ENCODE assay signal across 2 cellular contexts in the genomic region with DNA sequence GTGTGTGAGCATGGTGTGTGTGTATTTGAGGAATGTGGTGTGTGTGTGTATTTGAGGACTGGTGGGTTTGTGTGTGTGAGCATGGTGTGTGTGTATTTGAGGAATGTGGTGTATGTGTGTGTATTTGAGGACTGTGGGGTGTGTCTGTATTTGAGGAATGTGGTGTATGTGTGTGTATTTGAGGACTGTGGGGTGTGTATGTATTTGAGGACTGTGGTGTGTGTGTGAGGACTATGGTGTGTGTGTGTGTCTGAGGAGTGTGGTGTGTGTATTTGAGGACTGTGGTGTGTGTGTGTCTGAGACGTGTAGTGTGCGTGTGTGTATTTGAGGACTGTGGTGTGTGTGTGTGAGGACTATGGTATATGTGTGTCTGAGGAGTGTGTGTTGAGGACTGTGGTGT.
TF ChIP-seq lines count a peak whose summit lies in the region.

No MANE protein-coding gene starts in this region.

TF ChIP-seq in A549, 52 proteins besides CTCF, POLR2A, EP300 and RAD21:
- TF ChIP-seq, protein P1, sequence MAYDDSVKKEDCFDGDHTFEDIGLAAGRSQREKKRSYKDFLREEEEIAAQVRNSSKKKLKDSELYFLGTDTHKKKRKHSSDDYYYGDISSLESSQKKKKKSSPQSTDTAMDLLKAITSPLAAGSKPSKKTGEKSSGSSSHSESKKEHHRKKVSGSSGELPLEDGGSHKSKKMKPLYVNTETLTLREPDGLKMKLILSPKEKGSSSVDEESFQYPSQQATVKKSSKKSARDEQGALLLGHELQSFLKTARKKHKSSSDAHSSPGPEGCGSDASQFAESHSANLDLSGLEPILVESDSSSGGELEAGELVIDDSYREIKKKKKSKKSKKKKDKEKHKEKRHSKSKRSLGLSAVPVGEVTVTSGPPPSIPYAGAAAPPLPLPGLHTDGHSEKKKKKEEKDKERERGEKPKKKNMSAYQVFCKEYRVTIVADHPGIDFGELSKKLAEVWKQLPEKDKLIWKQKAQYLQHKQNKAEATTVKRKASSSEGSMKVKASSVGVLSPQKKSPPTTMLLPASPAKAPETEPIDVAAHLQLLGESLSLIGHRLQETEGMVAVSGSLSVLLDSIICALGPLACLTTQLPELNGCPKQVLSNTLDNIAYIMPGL (CRISPR knock-in tag; IDR thresholded peaks at IDR 0.05; ENCODE audit: borderline replicate concordance) = no peak
- TF ChIP-seq ZFP36 (IDR thresholded peaks at IDR 0.05; ENCODE audit: borderline replicate concordance, partially characterized antibody) = no peak
- no peak for TF ChIP-seq ESRRA (IDR thresholded peaks at IDR 0.05; ENCODE audit: borderline replicate concordance, low read length)
- no peak for TF ChIP-seq PHF8 (IDR thresholded peaks at IDR 0.05; ENCODE audit: borderline replicate concordance, low read depth)
- TF ChIP-seq, protein P2, sequence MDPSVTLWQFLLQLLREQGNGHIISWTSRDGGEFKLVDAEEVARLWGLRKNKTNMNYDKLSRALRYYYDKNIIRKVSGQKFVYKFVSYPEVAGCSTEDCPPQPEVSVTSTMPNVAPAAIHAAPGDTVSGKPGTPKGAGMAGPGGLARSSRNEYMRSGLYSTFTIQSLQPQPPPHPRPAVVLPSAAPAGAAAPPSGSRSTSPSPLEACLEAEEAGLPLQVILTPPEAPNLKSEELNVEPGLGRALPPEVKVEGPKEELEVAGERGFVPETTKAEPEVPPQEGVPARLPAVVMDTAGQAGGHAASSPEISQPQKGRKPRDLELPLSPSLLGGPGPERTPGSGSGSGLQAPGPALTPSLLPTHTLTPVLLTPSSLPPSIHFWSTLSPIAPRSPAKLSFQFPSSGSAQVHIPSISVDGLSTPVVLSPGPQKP (IDR thresholded peaks at IDR 0.05; ENCODE audit: low read depth, low read length) = no peak
- TF ChIP-seq, protein P3, sequence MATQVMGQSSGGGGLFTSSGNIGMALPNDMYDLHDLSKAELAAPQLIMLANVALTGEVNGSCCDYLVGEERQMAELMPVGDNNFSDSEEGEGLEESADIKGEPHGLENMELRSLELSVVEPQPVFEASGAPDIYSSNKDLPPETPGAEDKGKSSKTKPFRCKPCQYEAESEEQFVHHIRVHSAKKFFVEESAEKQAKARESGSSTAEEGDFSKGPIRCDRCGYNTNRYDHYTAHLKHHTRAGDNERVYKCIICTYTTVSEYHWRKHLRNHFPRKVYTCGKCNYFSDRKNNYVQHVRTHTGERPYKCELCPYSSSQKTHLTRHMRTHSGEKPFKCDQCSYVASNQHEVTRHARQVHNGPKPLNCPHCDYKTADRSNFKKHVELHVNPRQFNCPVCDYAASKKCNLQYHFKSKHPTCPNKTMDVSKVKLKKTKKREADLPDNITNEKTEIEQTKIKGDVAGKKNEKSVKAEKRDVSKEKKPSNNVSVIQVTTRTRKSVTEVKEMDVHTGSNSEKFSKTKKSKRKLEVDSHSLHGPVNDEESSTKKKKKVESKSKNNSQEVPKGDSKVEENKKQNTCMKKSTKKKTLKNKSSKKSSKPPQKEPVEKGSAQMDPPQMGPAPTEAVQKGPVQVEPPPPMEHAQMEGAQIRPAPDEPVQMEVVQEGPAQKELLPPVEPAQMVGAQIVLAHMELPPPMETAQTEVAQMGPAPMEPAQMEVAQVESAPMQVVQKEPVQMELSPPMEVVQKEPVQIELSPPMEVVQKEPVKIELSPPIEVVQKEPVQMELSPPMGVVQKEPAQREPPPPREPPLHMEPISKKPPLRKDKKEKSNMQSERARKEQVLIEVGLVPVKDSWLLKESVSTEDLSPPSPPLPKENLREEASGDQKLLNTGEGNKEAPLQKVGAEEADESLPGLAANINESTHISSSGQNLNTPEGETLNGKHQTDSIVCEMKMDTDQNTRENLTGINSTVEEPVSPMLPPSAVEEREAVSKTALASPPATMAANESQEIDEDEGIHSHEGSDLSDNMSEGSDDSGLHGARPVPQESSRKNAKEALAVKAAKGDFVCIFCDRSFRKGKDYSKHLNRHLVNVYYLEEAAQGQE (IDR thresholded peaks at IDR 0.05) = no peak
- TF ChIP-seq POLR2AphosphoS2 (conservative IDR thresholded peaks at IDR 0.05; ENCODE audit: low read length) = no peak
- TF ChIP-seq RCOR1 (IDR thresholded peaks at IDR 0.05; ENCODE audit: low read depth, low read length) = no peak
- TF ChIP-seq EHF (CRISPR knock-in tag; IDR thresholded peaks at IDR 0.05) = no peak
- no peak for TF ChIP-seq NFE2L2 (conservative IDR thresholded peaks at IDR 0.05; ENCODE audit: low read length)
- no peak for TF ChIP-seq EHMT2 (IDR thresholded peaks at IDR 0.05; ENCODE audit: low read depth)
- TF ChIP-seq CEBPB (IDR thresholded peaks at IDR 0.05) = no peak
- TF ChIP-seq GATA3 (IDR thresholded peaks at IDR 0.05; ENCODE audit: borderline replicate concordance) = no peak
- no peak for TF ChIP-seq CHD4 (IDR thresholded peaks at IDR 0.05; ENCODE audit: borderline replicate concordance)
- TF ChIP-seq HOXB13 (CRISPR knock-in tag; IDR thresholded peaks at IDR 0.05; ENCODE audit: low read depth) = no peak
- TF ChIP-seq SREBF2 (IDR thresholded peaks at IDR 0.05) = no peak
- TF ChIP-seq NR3C1 (IDR thresholded peaks at IDR 0.05) = no peak
- TF ChIP-seq ZC3H11A (IDR thresholded peaks at IDR 0.05) = no peak
- TF ChIP-seq RFX5 (IDR thresholded peaks at IDR 0.05) = no peak
- no peak for TF ChIP-seq HOXB5 (CRISPR knock-in tag; IDR thresholded peaks at IDR 0.05)

TF ChIP-seq in IMR-90, 13 proteins besides CTCF, POLR2A, EP300 and RAD21:
- TF ChIP-seq RCOR1 (IDR thresholded peaks at IDR 0.05; ENCODE audit: insufficient replicate concordance, low read length) (no peak), BHLHE40 (IDR thresholded peaks at IDR 0.05; ENCODE audit: low read depth, low read length) (no peak), CHD1 (IDR thresholded peaks at IDR 0.05; ENCODE audit: low read depth, low read length) (no peak), FOS (IDR thresholded peaks at IDR 0.05; ENCODE audit: low read depth, low read length) (no peak), NFE2L2 (IDR thresholded peaks at IDR 0.05; ENCODE audit: low read depth, low read length) (no peak), CEBPB (IDR thresholded peaks at IDR 0.05; ENCODE audit: low read depth, low read length) (no peak), SMC3 (IDR thresholded peaks at IDR 0.05; ENCODE audit: low read depth, low read length) (no peak), RFX5 (IDR thresholded peaks at IDR 0.05; ENCODE audit: low read depth, low read length) (no peak)
- TF ChIP-seq, protein P2 (IDR thresholded peaks at IDR 0.05; ENCODE audit: borderline replicate concordance, low read depth, low read length) = no peak
- TF ChIP-seq, protein P4, sequence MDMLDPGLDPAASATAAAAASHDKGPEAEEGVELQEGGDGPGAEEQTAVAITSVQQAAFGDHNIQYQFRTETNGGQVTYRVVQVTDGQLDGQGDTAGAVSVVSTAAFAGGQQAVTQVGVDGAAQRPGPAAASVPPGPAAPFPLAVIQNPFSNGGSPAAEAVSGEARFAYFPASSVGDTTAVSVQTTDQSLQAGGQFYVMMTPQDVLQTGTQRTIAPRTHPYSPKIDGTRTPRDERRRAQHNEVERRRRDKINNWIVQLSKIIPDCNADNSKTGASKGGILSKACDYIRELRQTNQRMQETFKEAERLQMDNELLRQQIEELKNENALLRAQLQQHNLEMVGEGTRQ (IDR thresholded peaks at IDR 0.05; ENCODE audit: low read depth, low read length) = no peak
